In the genomic region with DNA sequence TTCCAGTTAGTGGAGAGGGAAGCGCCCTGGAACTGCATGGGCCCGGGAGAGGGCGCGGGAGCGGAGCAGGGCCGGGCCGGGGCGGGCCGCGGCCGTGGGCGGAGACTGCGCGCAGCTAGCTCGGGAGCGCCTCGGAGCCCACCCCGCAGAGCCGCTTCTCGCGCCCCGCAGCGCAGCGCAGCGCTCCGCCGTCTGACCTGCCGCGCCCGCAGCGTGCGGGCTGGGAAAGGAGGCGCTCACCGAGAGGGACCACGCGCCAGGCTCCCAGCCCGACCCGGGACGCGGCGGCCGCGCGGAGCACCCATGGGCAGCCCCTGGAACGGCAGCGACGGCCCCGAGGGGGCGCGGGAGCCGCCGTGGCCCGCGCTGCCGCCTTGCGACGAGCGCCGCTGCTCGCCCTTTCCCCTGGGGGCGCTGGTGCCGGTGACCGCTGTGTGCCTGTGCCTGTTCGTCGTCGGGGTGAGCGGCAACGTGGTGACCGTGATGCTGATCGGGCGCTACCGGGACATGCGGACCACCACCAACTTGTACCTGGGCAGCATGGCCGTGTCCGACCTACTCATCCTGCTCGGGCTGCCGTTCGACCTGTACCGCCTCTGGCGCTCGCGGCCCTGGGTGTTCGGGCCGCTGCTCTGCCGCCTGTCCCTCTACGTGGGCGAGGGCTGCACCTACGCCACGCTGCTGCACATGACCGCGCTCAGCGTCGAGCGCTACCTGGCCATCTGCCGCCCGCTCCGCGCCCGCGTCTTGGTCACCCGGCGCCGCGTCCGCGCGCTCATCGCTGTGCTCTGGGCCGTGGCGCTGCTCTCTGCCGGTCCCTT, we compare ENCODE assay signal across 8 cellular contexts.
DNase-seq lines count a peak whose midpoint lies in the region; ATAC-seq and TF ChIP-seq lines count a peak whose summit lies in the region.

A gene with protein sequence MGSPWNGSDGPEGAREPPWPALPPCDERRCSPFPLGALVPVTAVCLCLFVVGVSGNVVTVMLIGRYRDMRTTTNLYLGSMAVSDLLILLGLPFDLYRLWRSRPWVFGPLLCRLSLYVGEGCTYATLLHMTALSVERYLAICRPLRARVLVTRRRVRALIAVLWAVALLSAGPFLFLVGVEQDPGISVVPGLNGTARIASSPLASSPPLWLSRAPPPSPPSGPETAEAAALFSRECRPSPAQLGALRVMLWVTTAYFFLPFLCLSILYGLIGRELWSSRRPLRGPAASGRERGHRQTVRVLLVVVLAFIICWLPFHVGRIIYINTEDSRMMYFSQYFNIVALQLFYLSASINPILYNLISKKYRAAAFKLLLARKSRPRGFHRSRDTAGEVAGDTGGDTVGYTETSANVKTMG (plus strand): TSS at position 304 of the 821 bp plus-strand sequence. CDS start 0 bp downstream, at position 304.

- H3K4me3 ChIP-seq in fibroblast of pulmonary artery (replicated peaks; ENCODE audit: low read depth, low read length) (peak within 1 kb of the TSS; percentile 22), neuron (ENCODE audit: low read length) (peak within 1 kb of the TSS; percentile 34)

- no peak for ATAC-seq in HG02642 (IDR thresholded peaks at IDR 0.05; ENCODE audit: poor library complexity, unreplicated experiment)

- H3K36me3 ChIP-seq in neuron (ENCODE audit: insufficient read depth, low read length), result no peaks in the 10 kb centered on the region

- TF ChIP-seq CTCF in fibroblast of pulmonary artery (IDR thresholded peaks at IDR 0.05; ENCODE audit: low read length, missing control alignments), result no peak

- TF ChIP-seq EP300 in Ishikawa (IDR thresholded peaks at IDR 0.05; ENCODE audit: borderline replicate concordance), result no peak

- H3K27me3 ChIP-seq in neuron (ENCODE audit: insufficient read depth, low read length), result peaks cover 57% of the 10 kb centered on the region

- peak; percentile 16 for DNase-seq in COR-L47 (lab: John Stamatoyannopoulos, UW)
- DNase-seq in activated T-cell treated with anti-CD3 and anti-CD28 coated beads, Interleukin-2, amount 50 U/mL, for 1 hour, result peak; percentile 59
- DNase-seq in fibroblast of pulmonary artery (ENCODE audit: low read depth), result no peak
- no peak for DNase-seq in NCI-H1436 (lab: John Stamatoyannopoulos, UW)
- no peak for DNase-seq in GM19240 (ENCODE audit: insufficient read length, low spot score)

- H2AFZ ChIP-seq in neuron (ENCODE audit: low read depth, low read length), result peak within 1 kb of the TSS; percentile 64

- no peaks in the 10 kb centered on the region for H3K4me1 ChIP-seq in neuron (ENCODE audit: insufficient read depth, low read length)

- peaks cover 10% of the 10 kb centered on the region for H3K9me3 ChIP-seq in neuron (ENCODE audit: low read length)

- TF ChIP-seq RAD21 in Ishikawa (IDR thresholded peaks at IDR 0.05; ENCODE audit: low read depth), result no peak

TF ChIP-seq in Ishikawa, 13 proteins besides CTCF, POLR2A, EP300 and RAD21:
- TF ChIP-seq, protein P1, sequence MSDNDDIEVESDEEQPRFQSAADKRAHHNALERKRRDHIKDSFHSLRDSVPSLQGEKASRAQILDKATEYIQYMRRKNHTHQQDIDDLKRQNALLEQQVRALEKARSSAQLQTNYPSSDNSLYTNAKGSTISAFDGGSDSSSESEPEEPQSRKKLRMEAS (IDR thresholded peaks at IDR 0.05), result peak; percentile 43; the same call in 1 of the 2 replicates
- TF ChIP-seq ZBTB7A (IDR thresholded peaks at IDR 0.05; ENCODE audit: low read depth) (peak; percentile 33; the same call in 1 of the 2 replicates), CEBPB (IDR thresholded peaks at IDR 0.05) (no peak), YY1 (IDR thresholded peaks at IDR 0.05; ENCODE audit: low read depth) (0 out of 2 replicates have a peak, but pooled peaks have one; percentile 23)

Comparison
In these comparisons a context has a peak if more than half of its experiments do, and no peak if none do; other contexts are left out.
1. DNase-seq: peak in COR-L47 (single experiment) and activated T-cell treated with anti-CD3 and anti-CD28 coated beads, Interleukin-2, amount 50 U/mL, for 1 hour (single experiment); none in fibroblast of pulmonary artery (single experiment), NCI-H1436 (single experiment) and GM19240 (single experiment).